In genomic region chr9:124680714-124681390, GRCh38 we compare ENCODE assay signal across 20 cellular contexts.
DNase-seq lines count a peak whose midpoint lies in the region; ATAC-seq and TF ChIP-seq lines count a peak whose summit lies in the region.
"Had no signal": no experiment of that assay in that cellular context is flagged by ENCODE, and none has a peak within 500 bp of the region (broad histone marks: within the 10 kb centered on the region; RNA-seq: fewer than 3 reads in every experiment).

No MANE protein-coding gene starts in this region.

- H3K4me3 ChIP-seq in right lobe of liver = no peak overlapping the region
- H3K4me3 ChIP-seq: A549, BLaER1 had no signal

- H3K36me3 Mint-ChIP-seq in progenitor cell of endocrine pancreas (ENCODE audit: insufficient read depth) = peaks cover 12% of the 10 kb centered on the region
- H3K36me3 Mint-ChIP-seq: CD4-positive, alpha-beta memory T cell had no signal

- peaks cover 0 to 19% (median 4%) of the 10 kb centered on the region in 4 donors for H3K4me1 ChIP-seq in right lobe of liver

- no peaks in the 10 kb centered on the region for H3K9me3 Mint-ChIP-seq in progenitor cell of endocrine pancreas (ENCODE audit: low read depth)
- H3K9me3 Mint-ChIP-seq: CD14-positive monocyte; CD4-positive, alpha-beta memory T cell; H9 had no signal

- H3K27ac Mint-ChIP-seq in progenitor cell of endocrine pancreas = peak overlapping the region; percentile 74
- H3K27ac Mint-ChIP-seq: CD14-positive monocyte; CD4-positive, alpha-beta memory T cell had no signal

- intact Hi-C loops in left colon (cut with DNase I, micrococcal nuclease) = no loop called here
- intact Hi-C loops in right lobe of liver (cut with DNase I) = no loop called here

- TF ChIP-seq POLR2A in right lobe of liver (IDR thresholded peaks at IDR 0.05) = no peak

- CTCF ChIA-PET in HEK293T (lab: Yijun Ruan, JAX) = no interaction called here

- no peaks in the 10 kb centered on the region for H3K27me3 ChIP-seq in right lobe of liver
- H3K27me3 ChIP-seq: BLaER1 had no signal

- H3K27ac ChIP-seq in right lobe of liver = no peak overlapping the region
- H3K27ac ChIP-seq: A549, BLaER1, HL-60 had no signal

- no peak for TF ChIP-seq CTCF in right lobe of liver (IDR thresholded peaks at IDR 0.05)
- no peak for TF ChIP-seq CTCF in progenitor cell of endocrine pancreas (IDR thresholded peaks at IDR 0.05; ENCODE audit: unreplicated experiment)

- no peaks in the 10 kb centered on the region for H3K27me3 Mint-ChIP-seq in progenitor cell of endocrine pancreas

- POLR2A ChIA-PET in HEK293T (lab: Yijun Ruan, JAX) = no interaction called here

- H3K4me1 Mint-ChIP-seq in progenitor cell of endocrine pancreas (ENCODE audit: low read depth) = peaks cover 19% of the 10 kb centered on the region
- H3K4me1 Mint-ChIP-seq: CD4-positive, alpha-beta memory T cell had no signal

- ATAC-seq in left colon (peak; percentile 52), right lobe of liver (peak; percentile 49 to 67 (median 58)), HG02678 (IDR thresholded peaks at IDR 0.05; ENCODE audit: unreplicated experiment) (no peak)
- ATAC-seq: A549 had no signal

- WGBS in right lobe of liver (ENCODE audit: insufficient coverage, low coverage, low lambda C conversion rate, missing lambda C conversion rate) = 69% methylated on average over 1 of the region's 1 CpG

- H3K4me3 Mint-ChIP-seq in progenitor cell of endocrine pancreas (ENCODE audit: low read depth) = no peak overlapping the region
- H3K4me3 Mint-ChIP-seq: CD14-positive monocyte; CD4-positive, alpha-beta memory T cell; H9 had no signal

- DNase-seq in HEK293T (ENCODE audit: extremely low spot score) = no peak
- DNase-seq in left colon = no peak
- DNase-seq in right lobe of liver = no peak
- no peak for DNase-seq in progenitor cell of endocrine pancreas (ENCODE audit: low spot score, unreplicated experiment)
- no peak for DNase-seq in central memory CD4-positive, alpha-beta T cell
- no peak for DNase-seq in T1000 (lab: John Stamatoyannopoulos, UW)
- DNase-seq in NCI-H1105 treated with DMSO at 0.1 percent for 48 hours (lab: John Stamatoyannopoulos, UW) = no peak
- DNase-seq: CD4-positive, alpha-beta memory T cell; DMS153; DMS79; GDM1; GOT3; H9; IMR-90; KBM-7 had no signal

- no peaks in the 10 kb centered on the region for H3K36me3 ChIP-seq in right lobe of liver

- H3K9me3 ChIP-seq in right lobe of liver = no peaks in the 10 kb centered on the region
- H3K9me3 ChIP-seq: A549, BLaER1 had no signal

TF ChIP-seq in HEK293T, 16 proteins besides CTCF, POLR2A, EP300 and RAD21:
- TF ChIP-seq PKNOX1 (IDR thresholded peaks at IDR 0.05) (peak; percentile 11; the same call in 1 of the 2 replicates), FOXK2 (IDR thresholded peaks at IDR 0.05) (no peak)
